ENCODE assay signal across 1 cellular context in genomic region chr5:173055983-173056782, GRCh38.
TF ChIP-seq lines count a peak whose summit lies in the region.

Gene CREBRF (plus strand): TSS chr5:173056352. CDS start chr5:173080776, 24,424 bp downstream.

TF ChIP-seq in HEK293, 187 proteins besides CTCF, POLR2A, EP300 and RAD21 (continued from another document):
- TF ChIP-seq REPIN1 (tag by site-specific recombination; IDR thresholded peaks at IDR 0.05; ENCODE audit: low read depth) (no peak), ZNF19 (tag by site-specific recombination; IDR thresholded peaks at IDR 0.05; ENCODE audit: low read depth) (no peak), PRDM10 (tag by site-specific recombination; IDR thresholded peaks at IDR 0.05) (peak; percentile 44; the same call in 1 of the 2 replicates), ZNF76 (tag by site-specific recombination; IDR thresholded peaks at IDR 0.05; ENCODE audit: borderline replicate concordance, low read depth) (peak; percentile 83; the same call in 1 of the 2 replicates), ZXDB (tag by site-specific recombination; IDR thresholded peaks at IDR 0.05) (peak; percentile 70), IKZF3 (tag by site-specific recombination; IDR thresholded peaks at IDR 0.05) (peak; percentile 93), ZNF664 (tag by site-specific recombination; IDR thresholded peaks at IDR 0.05) (no peak), ZNF366 (tag by site-specific recombination; conservative IDR thresholded peaks at IDR 0.05) (no peak), ZNF16 (tag by site-specific recombination; IDR thresholded peaks at IDR 0.05; ENCODE audit: low read depth) (no peak), ZBTB6 (tag by site-specific recombination; IDR thresholded peaks at IDR 0.05) (no peak; the same call in 1 of the 2 replicates), ZNF248 (tag by site-specific recombination; IDR thresholded peaks at IDR 0.05) (no peak), ZNF610 (tag by site-specific recombination; IDR thresholded peaks at IDR 0.05; ENCODE audit: borderline replicate concordance) (no peak), ZNF148 (tag by site-specific recombination; IDR thresholded peaks at IDR 0.05; ENCODE audit: borderline replicate concordance) (0 out of 2 replicates have a peak, but pooled peaks have one; percentile 13), MEIS1 (CRISPR knock-in tag; IDR thresholded peaks at IDR 0.05; ENCODE audit: borderline replicate concordance) (no peak), INSM2 (tag by site-specific recombination; IDR thresholded peaks at IDR 0.05) (no peak), ZNF837 (tag by site-specific recombination; IDR thresholded peaks at IDR 0.05) (no peak), ZNF335 (tag by site-specific recombination; conservative IDR thresholded peaks at IDR 0.05) (0 out of 2 replicates have a peak, but pooled peaks have one; percentile 25), BCL11B (tag by site-specific recombination; IDR thresholded peaks at IDR 0.05; ENCODE audit: low read depth) (peak; percentile 55; the same call in 1 of the 2 replicates), ZNF133 (tag by site-specific recombination; IDR thresholded peaks at IDR 0.05) (no peak), GLI4 (tag by site-specific recombination; IDR thresholded peaks at IDR 0.05) (no peak), ZNF473 (tag by site-specific recombination; IDR thresholded peaks at IDR 0.05) (no peak), HIC1 (tag by site-specific recombination; IDR thresholded peaks at IDR 0.05) (peak; percentile 49; the same call in 1 of the 2 replicates), ZNF580 (tag by site-specific recombination; IDR thresholded peaks at IDR 0.05) (0 out of 2 replicates have a peak, but pooled peaks have one; percentile 7), ZNF184 (tag by site-specific recombination; IDR thresholded peaks at IDR 0.05) (no peak), WT1 (tag by site-specific recombination; IDR thresholded peaks at IDR 0.05) (no peak), ZNF513 (tag by site-specific recombination; IDR thresholded peaks at IDR 0.05) (peak; percentile 94), SP2 (tag by site-specific recombination; IDR thresholded peaks at IDR 0.05) (peak; percentile 97), GLIS1 (tag by site-specific recombination; IDR thresholded peaks at IDR 0.05) (peak; percentile 39; the same call in 1 of the 2 replicates), ZNF341 (tag by site-specific recombination; IDR thresholded peaks at IDR 0.05; ENCODE audit: low read depth) (no peak), ZNF510 (tag by site-specific recombination; IDR thresholded peaks at IDR 0.05; ENCODE audit: insufficient replicate concordance) (no peak), ZNF426 (tag by site-specific recombination; IDR thresholded peaks at IDR 0.05) (no peak), ZNF518A (tag by site-specific recombination; conservative IDR thresholded peaks at IDR 0.05; ENCODE audit: low read depth) (0 out of 2 replicates have a peak, but pooled peaks have one; percentile 16)
